Comparison of ENCODE assay signal across 2 cellular contexts in the genomic region with DNA sequence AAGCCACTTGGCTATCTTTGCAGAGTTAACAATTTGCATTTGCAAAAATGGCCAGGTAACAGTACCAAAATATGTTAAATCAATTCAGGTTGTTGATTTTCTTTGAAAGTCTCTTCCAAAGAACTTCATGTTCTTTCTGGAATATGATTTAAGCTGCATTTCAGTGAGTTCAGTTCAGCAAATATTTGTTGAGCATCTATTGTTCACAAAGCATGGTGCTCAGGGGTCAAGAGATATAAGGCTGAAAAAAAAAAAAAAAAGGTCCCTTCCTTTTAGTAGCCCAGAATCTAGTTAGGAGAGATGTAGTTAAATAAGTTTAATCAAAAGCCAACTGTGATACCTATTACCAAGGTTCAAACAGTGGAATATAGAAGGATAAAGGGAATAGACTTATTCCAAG.
TF ChIP-seq lines count a peak whose summit lies in the region.

No MANE protein-coding gene starts in this region.

TF ChIP-seq in SK-N-SH, 30 proteins besides CTCF, POLR2A, EP300 and RAD21 (continued from another document):
- TF ChIP-seq NFIC (IDR thresholded peaks at IDR 0.05; ENCODE audit: borderline replicate concordance) (no peak), RXRA (IDR thresholded peaks at IDR 0.05; ENCODE audit: borderline replicate concordance, low read depth) (no peak)

TF ChIP-seq in SK-N-SH treated with all-trans-retinoic acid at 6 μM for 48 hours, 23 proteins besides CTCF, POLR2A, EP300 and RAD21 (continued from another document):
- TF ChIP-seq, protein P1, sequence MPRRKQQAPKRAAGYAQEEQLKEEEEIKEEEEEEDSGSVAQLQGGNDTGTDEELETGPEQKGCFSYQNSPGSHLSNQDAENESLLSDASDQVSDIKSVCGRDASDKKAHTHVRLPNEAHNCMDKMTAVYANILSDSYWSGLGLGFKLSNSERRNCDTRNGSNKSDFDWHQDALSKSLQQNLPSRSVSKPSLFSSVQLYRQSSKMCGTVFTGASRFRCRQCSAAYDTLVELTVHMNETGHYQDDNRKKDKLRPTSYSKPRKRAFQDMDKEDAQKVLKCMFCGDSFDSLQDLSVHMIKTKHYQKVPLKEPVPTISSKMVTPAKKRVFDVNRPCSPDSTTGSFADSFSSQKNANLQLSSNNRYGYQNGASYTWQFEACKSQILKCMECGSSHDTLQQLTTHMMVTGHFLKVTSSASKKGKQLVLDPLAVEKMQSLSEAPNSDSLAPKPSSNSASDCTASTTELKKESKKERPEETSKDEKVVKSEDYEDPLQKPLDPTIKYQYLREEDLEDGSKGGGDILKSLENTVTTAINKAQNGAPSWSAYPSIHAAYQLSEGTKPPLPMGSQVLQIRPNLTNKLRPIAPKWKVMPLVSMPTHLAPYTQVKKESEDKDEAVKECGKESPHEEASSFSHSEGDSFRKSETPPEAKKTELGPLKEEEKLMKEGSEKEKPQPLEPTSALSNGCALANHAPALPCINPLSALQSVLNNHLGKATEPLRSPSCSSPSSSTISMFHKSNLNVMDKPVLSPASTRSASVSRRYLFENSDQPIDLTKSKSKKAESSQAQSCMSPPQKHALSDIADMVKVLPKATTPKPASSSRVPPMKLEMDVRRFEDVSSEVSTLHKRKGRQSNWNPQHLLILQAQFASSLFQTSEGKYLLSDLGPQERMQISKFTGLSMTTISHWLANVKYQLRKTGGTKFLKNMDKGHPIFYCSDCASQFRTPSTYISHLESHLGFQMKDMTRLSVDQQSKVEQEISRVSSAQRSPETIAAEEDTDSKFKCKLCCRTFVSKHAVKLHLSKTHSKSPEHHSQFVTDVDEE (CRISPR knock-in tag; IDR thresholded peaks at IDR 0.05): no peak
- TF ChIP-seq, protein P2, sequence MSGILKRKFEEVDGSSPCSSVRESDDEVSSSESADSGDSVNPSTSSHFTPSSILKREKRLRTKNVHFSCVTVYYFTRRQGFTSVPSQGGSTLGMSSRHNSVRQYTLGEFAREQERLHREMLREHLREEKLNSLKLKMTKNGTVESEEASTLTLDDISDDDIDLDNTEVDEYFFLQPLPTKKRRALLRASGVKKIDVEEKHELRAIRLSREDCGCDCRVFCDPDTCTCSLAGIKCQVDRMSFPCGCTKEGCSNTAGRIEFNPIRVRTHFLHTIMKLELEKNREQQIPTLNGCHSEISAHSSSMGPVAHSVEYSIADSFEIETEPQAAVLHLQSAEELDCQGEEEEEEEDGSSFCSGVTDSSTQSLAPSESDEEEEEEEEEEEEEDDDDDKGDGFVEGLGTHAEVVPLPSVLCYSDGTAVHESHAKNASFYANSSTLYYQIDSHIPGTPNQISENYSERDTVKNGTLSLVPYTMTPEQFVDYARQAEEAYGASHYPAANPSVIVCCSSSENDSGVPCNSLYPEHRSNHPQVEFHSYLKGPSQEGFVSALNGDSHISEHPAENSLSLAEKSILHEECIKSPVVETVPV (CRISPR knock-in tag; IDR thresholded peaks at IDR 0.05): no peak
- TF ChIP-seq CSDC2 (CRISPR knock-in tag; IDR thresholded peaks at IDR 0.05): no peak
- no peak for TF ChIP-seq OSR1 (CRISPR knock-in tag; IDR thresholded peaks at IDR 0.05)
- no peak; the same call in 1 of the 2 replicates for TF ChIP-seq ZNF70 (CRISPR knock-in tag; IDR thresholded peaks at IDR 0.05)
- no peak for TF ChIP-seq ZNF565 (CRISPR knock-in tag; conservative IDR thresholded peaks at IDR 0.05; ENCODE audit: low read depth)
- no peak for TF ChIP-seq ESRRG (CRISPR knock-in tag; IDR thresholded peaks at IDR 0.05)
- TF ChIP-seq, protein P3, sequence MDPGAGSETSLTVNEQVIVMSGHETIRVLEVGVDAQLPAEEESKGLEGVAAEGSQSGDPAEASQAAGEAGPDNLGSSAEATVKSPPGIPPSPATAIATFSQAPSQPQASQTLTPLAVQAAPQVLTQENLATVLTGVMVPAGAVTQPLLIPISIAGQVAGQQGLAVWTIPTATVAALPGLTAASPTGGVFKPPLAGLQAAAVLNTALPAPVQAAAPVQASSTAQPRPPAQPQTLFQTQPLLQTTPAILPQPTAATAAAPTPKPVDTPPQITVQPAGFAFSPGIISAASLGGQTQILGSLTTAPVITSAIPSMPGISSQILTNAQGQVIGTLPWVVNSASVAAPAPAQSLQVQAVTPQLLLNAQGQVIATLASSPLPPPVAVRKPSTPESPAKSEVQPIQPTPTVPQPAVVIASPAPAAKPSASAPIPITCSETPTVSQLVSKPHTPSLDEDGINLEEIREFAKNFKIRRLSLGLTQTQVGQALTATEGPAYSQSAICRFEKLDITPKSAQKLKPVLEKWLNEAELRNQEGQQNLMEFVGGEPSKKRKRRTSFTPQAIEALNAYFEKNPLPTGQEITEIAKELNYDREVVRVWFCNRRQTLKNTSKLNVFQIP (CRISPR knock-in tag; IDR thresholded peaks at IDR 0.05; ENCODE audit: borderline replicate concordance, low read depth): no peak
- TF ChIP-seq SNAI2 (CRISPR knock-in tag; IDR thresholded peaks at IDR 0.05): no peak
- no peak for TF ChIP-seq GLIS3 (CRISPR knock-in tag; IDR thresholded peaks at IDR 0.05)
- TF ChIP-seq TOX (CRISPR knock-in tag; IDR thresholded peaks at IDR 0.05; ENCODE audit: borderline replicate concordance): no peak
- no peak for TF ChIP-seq ZFP30 (CRISPR knock-in tag; IDR thresholded peaks at IDR 0.05)
- TF ChIP-seq, protein P4, sequence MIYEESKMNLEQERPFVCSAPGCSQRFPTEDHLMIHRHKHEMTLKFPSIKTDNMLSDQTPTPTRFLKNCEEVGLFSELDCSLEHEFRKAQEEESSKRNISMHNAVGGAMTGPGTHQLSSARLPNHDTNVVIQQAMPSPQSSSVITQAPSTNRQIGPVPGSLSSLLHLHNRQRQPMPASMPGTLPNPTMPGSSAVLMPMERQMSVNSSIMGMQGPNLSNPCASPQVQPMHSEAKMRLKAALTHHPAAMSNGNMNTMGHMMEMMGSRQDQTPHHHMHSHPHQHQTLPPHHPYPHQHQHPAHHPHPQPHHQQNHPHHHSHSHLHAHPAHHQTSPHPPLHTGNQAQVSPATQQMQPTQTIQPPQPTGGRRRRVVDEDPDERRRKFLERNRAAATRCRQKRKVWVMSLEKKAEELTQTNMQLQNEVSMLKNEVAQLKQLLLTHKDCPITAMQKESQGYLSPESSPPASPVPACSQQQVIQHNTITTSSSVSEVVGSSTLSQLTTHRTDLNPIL (CRISPR knock-in tag; IDR thresholded peaks at IDR 0.05; ENCODE audit: low read depth): no peak
- TF ChIP-seq ZC3H10 (CRISPR knock-in tag; IDR thresholded peaks at IDR 0.05): no peak
